Comparison of ENCODE assay signal across 21 cellular contexts in the genomic region with DNA sequence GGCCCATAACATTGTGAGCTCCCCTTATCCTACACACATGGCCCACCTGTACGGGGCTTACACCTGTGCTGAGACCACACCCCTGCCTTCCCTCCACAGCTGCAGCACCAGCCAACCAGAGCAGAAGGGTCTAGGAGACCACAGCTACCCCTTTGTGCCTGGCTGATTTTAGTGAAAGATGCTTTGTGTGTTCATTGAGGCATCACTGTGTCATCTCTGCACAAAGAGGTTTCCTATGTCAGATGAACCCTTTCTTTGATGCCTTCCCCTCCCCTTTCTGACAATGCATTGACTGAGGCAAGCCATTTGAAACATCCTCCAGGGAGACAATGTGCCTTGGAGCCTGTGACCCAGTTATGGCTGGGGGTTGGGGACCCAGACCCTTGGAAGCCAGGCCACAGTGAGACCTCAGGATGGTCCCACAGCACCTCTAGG. TPM values are rescaled to one million over a fixed set of nuclear protein-coding genes. Genes with fewer than 3 reads are reported as not detected.
DNase-seq lines count a peak whose midpoint lies in the region; ATAC-seq, FAIRE-seq and TF ChIP-seq lines count a peak whose summit lies in the region.
"Had no signal": no experiment of that assay in that cellular context is flagged by ENCODE, and none has a peak within 500 bp of the region (broad histone marks: within the 10 kb centered on the region; RNA-seq: fewer than 3 reads in every experiment).

No MANE protein-coding gene starts in this region.

- TF ChIP-seq CTCF in K562 (IDR thresholded peaks at IDR 0.05 in 2 of 3, conservative IDR thresholded peaks at IDR 0.05 in 1 of 3; ENCODE audit: insufficient read depth in 2 of 3, low read depth in 1 of 3, low read length in 3 of 3): no peak

- in situ Hi-C loops in K562 (cut with MboI): loop anchor here (25.0 kb wide), 1 partner anchor 947 kb away; no protein-coding TSS in a partner anchor

- POLR2A ChIA-PET in K562 (lab: Yijun Ruan, JAX): interaction anchor here (1.2 to 1.5 kb wide), 3 partner anchors 13 to 18 kb away, joined by 3 to 5 read pairs (median 4); no protein-coding TSS in a partner anchor

- H2AFZ ChIP-seq in K562 (ENCODE audit: low read depth, low read length): peak overlapping the region; percentile 89

- H3K9me3 ChIP-seq in BLaER1 treated with 17β-estradiol and CSF1 and Interleukin-3, amounts not matched to agents 10 nM and 100 nM (replicated peaks in 1 of 11): peaks cover 6 to 14% (median 8%) of the 10 kb centered on the region in 11 experiments; a peak in 17 of 22 replicates
- no peaks in the 10 kb centered on the region; the same call in 1 of the 2 replicates for H3K9me3 ChIP-seq in K562 (replicated peaks; ENCODE audit: control insufficient read depth, insufficient read depth, low read depth, low read length)
- H3K9me3 ChIP-seq: A549 had no signal

- H4K20me1 ChIP-seq in BLaER1 treated with 17β-estradiol and CSF1 and Interleukin-3, amounts not matched to agents 10 nM and 100 nM: peaks cover 0 to 9% (median 0%) of the 10 kb centered on the region in 11 experiments; a peak in 3 of 22 replicates
- no peaks in the 10 kb centered on the region for H4K20me1 ChIP-seq in K562 (replicated peaks; ENCODE audit: control insufficient read depth, insufficient read depth, low read length)

- DNase-seq in K562 (ENCODE audit: extremely low read depth in 1 of 4, low spot score in 3 of 4): peak in 1 of 4 experiments; percentile 10
- peak in 29 of 51 donors; percentile 20 to 90 (median 45) for DNase-seq in hypothalamus (lab: John Stamatoyannopoulos, UW)
- peak; percentile 99 for DNase-seq in pons (ENCODE audit: low spot score)
- DNase-seq in stimulated activated naive CD8-positive, alpha-beta T cell treated with anti-CD3 and anti-CD28 coated beads, Interleukin-15, amount 100 ng/mL, for 72 hours: no peak
- no peak for DNase-seq in COR-L47 (lab: John Stamatoyannopoulos, UW)
- no peak for DNase-seq in middle frontal gyrus (ENCODE audit: extremely low spot score, low spot score)
- DNase-seq: Calu3; CD4-positive, alpha-beta T cell; H7; NCI-H187; NCI-H2171 treated with DMSO at 0.1 percent for 48 hours; NCI-H748 treated with DMSO at 0.1 percent for 48 hours; PC-3 had no signal

- no peaks in the 10 kb centered on the region for H3K36me3 ChIP-seq in BLaER1 treated with 17β-estradiol and CSF1 and Interleukin-3, amounts not matched to agents 10 nM and 100 nM
- H3K36me3 ChIP-seq in K562 (ENCODE audit: control insufficient read depth, insufficient read depth, low read length): no peaks in the 10 kb centered on the region

- BruUV-seq in K562 (replicated peaks; lab: Mats Ljungman, UMichigan): no TSS peak

- peak overlapping the region in 8 of 11 experiments; percentile 1 to 54 (median 32); a peak in 13 of 22 replicates for H3K4me2 ChIP-seq in BLaER1 treated with 17β-estradiol and CSF1 and Interleukin-3, amounts not matched to agents 10 nM and 100 nM
- H3K4me2 ChIP-seq in K562 (ENCODE audit: insufficient read depth, low read length): no peak overlapping the region
- H3K4me2 ChIP-seq: A549 had no signal

- no peak overlapping the region for H3K27ac ChIP-seq in BLaER1 treated with 17β-estradiol and CSF1 and Interleukin-3, amounts not matched to agents 10 nM and 100 nM
- H3K27ac ChIP-seq in K562 (ENCODE audit: extremely low read depth, low read depth, low read length): no peak overlapping the region
- H3K27ac ChIP-seq: A549, RWPE1 had no signal

- peaks cover 3 to 13% (median 9%) of the 10 kb centered on the region in 10 experiments; a peak in 12 of 20 replicates for H3K4me1 ChIP-seq in BLaER1 treated with 17β-estradiol and CSF1 and Interleukin-3, amounts not matched to agents 10 nM and 100 nM
- peaks cover 25 to 36% of the 10 kb centered on the region in 2 experiments for H3K4me1 ChIP-seq in K562 (replicated peaks in 1 of 2; ENCODE audit: control insufficient read depth in 2 of 2, insufficient read depth in 2 of 2, low read length in 2 of 2)
- H3K4me1 ChIP-seq: A549 had no signal

- CTCF ChIA-PET in K562 (lab: Yijun Ruan, JAX; ENCODE audit: low intra/inter-chr PET ratio): no interaction called here

- ATAC-seq in K562: no peak; the same call in 2 of the 3 replicates
- no peak for ATAC-seq in stimulated activated naive CD8-positive, alpha-beta T cell treated with anti-CD3 and anti-CD28 coated beads, Interleukin-15, amount 100 ng/mL, for 72 hours
- no peak for ATAC-seq in HG02798 (IDR thresholded peaks at IDR 0.05; ENCODE audit: poor library complexity, unreplicated experiment)
- ATAC-seq: A549, PC-3 had no signal

- no peak overlapping the region for H3K4me3 Mint-ChIP-seq in stimulated activated naive CD8-positive, alpha-beta T cell treated with anti-CD3 and anti-CD28 coated beads, Interleukin-15, amount 100 ng/mL, for 72 hours
- H3K4me3 Mint-ChIP-seq: CD4-positive, alpha-beta T cell; IgD-negative memory B cell had no signal

- FAIRE-seq in K562 (lab: Jason Lieb, UNC): no peak
- FAIRE-seq: A549, GM19239 had no signal

- peaks cover 0 to 13% of the 10 kb centered on the region in 2 donors for H3K9me3 Mint-ChIP-seq in stimulated activated naive CD8-positive, alpha-beta T cell treated with anti-CD3 and anti-CD28 coated beads, Interleukin-15, amount 100 ng/mL, for 72 hours
- H3K9me3 Mint-ChIP-seq: CD4-positive, alpha-beta T cell had no signal

- H3K9me1 ChIP-seq in K562 (ENCODE audit: control insufficient read depth, insufficient read depth, low read length): no peaks in the 10 kb centered on the region

- H3K4me3 ChIP-seq in BLaER1 treated with 17β-estradiol and CSF1 and Interleukin-3, amounts not matched to agents 10 nM and 100 nM: no peak overlapping the region
- H3K4me3 ChIP-seq in K562: no peak overlapping the region
- H3K4me3 ChIP-seq: A549 had no signal

- peaks cover 28 to 86% (median 70%) of the 10 kb centered on the region in 11 experiments for H3K27me3 ChIP-seq in BLaER1 treated with 17β-estradiol and CSF1 and Interleukin-3, amounts not matched to agents 10 nM and 100 nM
- no peaks in the 10 kb centered on the region for H3K27me3 ChIP-seq in K562 (ENCODE audit: control insufficient read depth in 2 of 2, insufficient read depth in 2 of 2, low read length in 2 of 2)

- no peak for TF ChIP-seq EP300 in K562 (IDR thresholded peaks at IDR 0.05; ENCODE audit: low read length)

- H3K79me2 ChIP-seq in K562 (ENCODE audit: control insufficient read depth, insufficient read depth, low read length): no peaks in the 10 kb centered on the region

- 67% methylated on average over 1 of the region's 1 CpG for WGBS in K562 (ENCODE audit: insufficient coverage, low coverage, missing lambda C conversion rate)

- TF ChIP-seq RAD21 in K562 (CRISPR knock-in tag; conservative IDR thresholded peaks at IDR 0.05 in 1 of 2, IDR thresholded peaks at IDR 0.05 in 1 of 2): no peak

- intact Hi-C loops in K562 (cut with micrococcal nuclease): no loop called here

- H3K4me1 Mint-ChIP-seq in stimulated activated naive CD8-positive, alpha-beta T cell treated with anti-CD3 and anti-CD28 coated beads, Interleukin-15, amount 100 ng/mL, for 72 hours: no peaks in the 10 kb centered on the region
- H3K4me1 Mint-ChIP-seq: IgD-negative memory B cell had no signal

- no peak overlapping the region for H3K9ac ChIP-seq in BLaER1 treated with 17β-estradiol and CSF1 and Interleukin-3, amounts not matched to agents 10 nM and 100 nM
- no peak overlapping the region for H3K9ac ChIP-seq in K562 (ENCODE audit: insufficient read depth in 1 of 2, low read depth in 2 of 2, low read length in 2 of 2)

- no peak overlapping the region for H3K27ac Mint-ChIP-seq in stimulated activated naive CD8-positive, alpha-beta T cell treated with anti-CD3 and anti-CD28 coated beads, Interleukin-15, amount 100 ng/mL, for 72 hours
- H3K27ac Mint-ChIP-seq: CD4-positive, alpha-beta T cell; IgD-negative memory B cell had no signal

- peaks cover 13% of the 10 kb centered on the region for H3K27me3 Mint-ChIP-seq in stimulated activated naive CD8-positive, alpha-beta T cell treated with anti-CD3 and anti-CD28 coated beads, Interleukin-15, amount 100 ng/mL, for 72 hours
- H3K27me3 Mint-ChIP-seq: CD4-positive, alpha-beta T cell had no signal

- no peak for TF ChIP-seq POLR2A in K562 (conservative IDR thresholded peaks at IDR 0.05)

TF ChIP-seq in K562, 482 proteins besides CTCF, POLR2A, EP300 and RAD21:
- no peak for TF ChIP-seq FOXK2 (conservative IDR thresholded peaks at IDR 0.05 in 1 of 2, IDR thresholded peaks at IDR 0.05 in 1 of 2; ENCODE audit: low read depth in 2 of 2)
TF ChIP-seq in K562: peak in this region for 0.

RNA-seq across cellular contexts. Expression of a gene that starts 54.9 kb away (rescaled TPM):
- total RNA-seq in K562 (2011; cell fraction: chromatin; rRNA removed; ENCODE audit: low replicate concordance): not detected in 2 replicates
- not detected in 2 replicates for total RNA-seq in K562 (2011; cell fraction: nucleolus; rRNA removed)
- not detected in 2 replicates for total RNA-seq in K562 (2011; cell fraction: nucleoplasm; rRNA removed)
- total RNA-seq in K562 (2014; rRNA removed) (not detected in 2 replicates), K562 (2014; rRNA removed; fragmentation: Illumina TruSeq; extraction: Trizol) (not detected in 2 replicates), K562 (2015; rRNA removed; fragmentation: Illumina TruSeq; extraction: Trizol) (not detected in 2 replicates), K562 (2021) (not detected in 2 replicates)
- polyA plus RNA-seq in K562 (2011; rRNA removed) (not detected in 2 replicates), K562 (2014; fragmentation: Illumina TruSeq; extraction: Trizol) (not detected in 2 replicates), K562 (2014; fragmentation: Nextera tagmentation; extraction: Ambion mirVana) (not detected), K562 (2014; rRNA removed) (not detected in 2 replicates)
- polyA plus RNA-seq in K562 (2011; cell fraction: cytosol; rRNA removed): not detected in 2 replicates
- polyA plus RNA-seq in K562 (2011; cell fraction: nucleus; rRNA removed): not detected in 2 replicates
- polyA plus RNA-seq in K562 (2012): not detected in 2 replicates
- under 0.01 TPM in 1 of 2 replicates, not detected in the other for polyA minus RNA-seq in K562 (2011; rRNA and poly(A)+ RNA removed)
- not detected in 2 replicates for polyA minus RNA-seq in K562 (2011; cell fraction: cytosol; rRNA and poly(A)+ RNA removed)
- polyA minus RNA-seq in K562 (2011; cell fraction: nucleus; rRNA and poly(A)+ RNA removed): not detected in 2 replicates
- total RNA-seq: Calu3; CD4-positive, alpha-beta T cell; HT1080; NCI-H460; PC-3 had no signal
- polyA plus RNA-seq: A549, IgD-negative memory B cell had no signal

Comparison
In these comparisons a context has a peak if more than half of its experiments do, and no peak if none do; other contexts are left out.
1. DNase-seq: peak in hypothalamus (29 of 51) and pons (single experiment); none in stimulated activated naive CD8-positive, alpha-beta T cell treated with anti-CD3 and anti-CD28 coated beads, Interleukin-15, amount 100 ng/mL, for 72 hours (0 of 2), COR-L47 (single experiment) and middle frontal gyrus (single experiment).